In the genomic region with DNA sequence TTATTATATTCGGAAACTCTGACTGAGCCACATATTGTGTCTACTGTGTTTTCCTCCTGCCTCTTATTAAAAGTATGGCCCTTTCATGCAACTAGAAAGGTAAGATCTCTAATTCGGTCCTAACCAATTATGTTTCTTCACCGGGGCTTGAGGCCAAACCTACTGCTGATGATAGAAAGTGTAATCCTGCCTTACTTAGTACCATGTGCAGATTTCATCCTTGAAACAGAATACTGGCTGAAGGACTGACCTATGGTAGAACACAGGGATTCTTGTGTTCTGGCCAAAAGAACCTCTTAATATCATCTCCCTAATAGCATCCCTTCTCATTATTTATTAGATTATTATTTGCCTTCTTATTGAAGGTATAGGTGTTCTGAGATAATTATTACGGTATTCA, we compare ENCODE assay signal across 35 cellular contexts.
"Had no signal": no experiment of that assay in that cellular context is flagged by ENCODE, and none has a peak within 500 bp of the region (broad histone marks: within the 10 kb centered on the region; RNA-seq: fewer than 3 reads in every experiment).

No MANE protein-coding gene starts in this region.

- H3K9me3 ChIP-seq: adrenal gland, body of pancreas had no signal

- H3K27ac Mint-ChIP-seq: activated B cell treated with CpG ODN at 0.5 μM for 24 hours; activated CD4-positive, alpha-beta memory T cell treated with anti-CD3 and anti-CD28 coated beads for 36 hours; activated CD4-positive, alpha-beta T cell treated with anti-CD3 and anti-CD28 coated beads, Interleukin-2, amount 10 ng/mL, durations not matched to agents 24 days and 14 days; activated CD8-positive, alpha-beta T cell treated with anti-CD3 and anti-CD28 coated beads for 36 hours; activated naive CD4-positive, alpha-beta T cell treated with anti-CD3 and anti-CD28 coated beads, Interleukin-2, amount 10 ng/mL, durations not matched to agents 7 days and 5 days; activated naive CD4-positive, alpha-beta T cell treated with anti-CD3 and anti-CD28 coated beads, Interleukin-2, amount 50 U/mL, for 24 hours; activated naive CD8-positive, alpha-beta T cell; activated naive CD8-positive, alpha-beta T cell treated with anti-CD3 and anti-CD28 coated beads, Interleukin-2, amount 10 ng/mL, durations not matched to agents 7 days and 5 days; activated naive CD8-positive, alpha-beta T cell treated with anti-CD3 and anti-CD28 coated beads, Interleukin-2, amount 50 U/mL, for 24 hours; activated T-cell treated with anti-CD3 and anti-CD28 coated beads, Interleukin-2, amount 50 U/mL, for 72 hours; activated T-helper 2 cell treated with anti-CD3 and anti-CD28 coated beads, Interferon-gamma antibody, Interleukin-2, Interleukin-4, amounts not matched to agents 10 μg/mL and 5 μg/mL and 100 μg/mL, durations not matched to agents 14 hours and 24 hours and 36 hours; T-helper 1 cell treated with Interleukin-12 subunit alpha and Interleukin-12 subunit beta and Interleukin-4 antibody, amounts not matched to agents 30 μg/mL and 1 μg/mL, for 36 hours; T-helper 2 cell treated with Interferon-gamma antibody and Interleukin-4, amounts not matched to agents 5 μg/mL and 100 μg/mL, for 36 hours had no signal

- H3K27me3 ChIP-seq: adrenal gland, body of pancreas, brain microvascular endothelial cell, breast epithelium had no signal

- DNase-seq: activated B cell treated with CpG ODN at 0.5 μM for 24 hours; activated CD4-positive, alpha-beta memory T cell treated with anti-CD3 and anti-CD28 coated beads for 36 hours; activated CD4-positive, alpha-beta T cell treated with anti-CD3 and anti-CD28 coated beads for 4 hours; activated CD4-positive, alpha-beta T cell treated with anti-CD3 and anti-CD28 coated beads, Interleukin-2, amount 10 ng/mL, durations not matched to agents 24 days and 14 days; activated CD4-positive, alpha-beta T cell treated with anti-CD3 and anti-CD28 coated beads, Interleukin-2, amount 50 U/mL, for 1 hour; activated CD4-positive, alpha-beta T cell treated with anti-CD3 and anti-CD28 coated beads, Interleukin-2, amount 50 U/mL, for 4 hours; activated CD4-positive, CD25-positive, alpha-beta regulatory T cell treated with anti-CD3 and anti-CD28 coated beads, Interleukin-2, amount 50 U/mL, for 72 hours; activated CD8-positive, alpha-beta memory T cell treated with anti-CD3 and anti-CD28 coated beads, Interleukin-2, amount 50 U/mL, for 4 hours; activated CD8-positive, alpha-beta T cell treated with anti-CD3 and anti-CD28 coated beads for 36 hours; activated effector memory CD4-positive, alpha-beta T cell treated with Interleukin-2 at 50 U/mL for 16 hours; activated gamma-delta T cell; activated naive CD4-positive, alpha-beta T cell treated with anti-CD3 and anti-CD28 coated beads, Interleukin-2, amount 10 ng/mL, durations not matched to agents 7 days and 5 days; activated naive CD4-positive, alpha-beta T cell treated with Interleukin-2 at 50 U/mL for 16 hours; activated naive CD8-positive, alpha-beta T cell treated with anti-CD3 and anti-CD28 coated beads, Interleukin-2, amount 10 ng/mL, durations not matched to agents 7 days and 5 days; activated naive CD8-positive, alpha-beta T cell treated with anti-CD3 and anti-CD28 coated beads, Interleukin-2, amount 50 U/mL, for 24 hours; activated T-cell treated with anti-CD3 and anti-CD28 coated beads for 4 hours; activated T-cell treated with anti-CD3 and anti-CD28 coated beads, Interleukin-2, amount 50 U/mL, for 1 hour; activated T-cell treated with anti-CD3 and anti-CD28 coated beads, Interleukin-2, amount 50 U/mL, for 4 hours; activated T-cell treated with anti-CD3 and anti-CD28 coated beads, Interleukin-2, amount 50 U/mL, for 72 hours; adrenal gland; amniotic stem cell; aorta; body of pancreas; brain microvascular endothelial cell; central memory CD4-positive, alpha-beta T cell; T-helper 1 cell; T-helper 2 cell; T-helper 9 cell had no signal

- H3K27ac ChIP-seq: adrenal gland, body of pancreas, brain microvascular endothelial cell, breast epithelium, VCaP had no signal

- H3K27me3 Mint-ChIP-seq: activated B cell treated with CpG ODN at 0.5 μM for 24 hours; activated CD4-positive, alpha-beta memory T cell treated with anti-CD3 and anti-CD28 coated beads for 36 hours; activated CD4-positive, alpha-beta T cell treated with anti-CD3 and anti-CD28 coated beads, Interleukin-2, amount 10 ng/mL, durations not matched to agents 24 days and 14 days; activated CD8-positive, alpha-beta T cell treated with anti-CD3 and anti-CD28 coated beads for 36 hours; activated naive CD4-positive, alpha-beta T cell treated with anti-CD3 and anti-CD28 coated beads, Interleukin-2, amount 10 ng/mL, durations not matched to agents 7 days and 5 days; activated naive CD4-positive, alpha-beta T cell treated with anti-CD3 and anti-CD28 coated beads, Interleukin-2, amount 50 U/mL, for 24 hours; activated naive CD8-positive, alpha-beta T cell; activated naive CD8-positive, alpha-beta T cell treated with anti-CD3 and anti-CD28 coated beads, Interleukin-2, amount 10 ng/mL, durations not matched to agents 7 days and 5 days; activated naive CD8-positive, alpha-beta T cell treated with anti-CD3 and anti-CD28 coated beads, Interleukin-2, amount 50 U/mL, for 24 hours had no signal

- H3K9me3 Mint-ChIP-seq: activated B cell treated with CpG ODN at 0.5 μM for 24 hours; activated CD4-positive, alpha-beta T cell treated with anti-CD3 and anti-CD28 coated beads, Interleukin-2, amount 10 ng/mL, durations not matched to agents 24 days and 14 days; activated CD8-positive, alpha-beta T cell treated with anti-CD3 and anti-CD28 coated beads for 36 hours; activated naive CD4-positive, alpha-beta T cell treated with anti-CD3 and anti-CD28 coated beads, Interleukin-2, amount 10 ng/mL, durations not matched to agents 7 days and 5 days; activated T-cell treated with anti-CD3 and anti-CD28 coated beads, Interleukin-2, amount 50 U/mL, for 4 hours; activated T-cell treated with anti-CD3 and anti-CD28 coated beads, Interleukin-2, amount 50 U/mL, for 72 hours had no signal

- H3K4me3 ChIP-seq: adrenal gland, body of pancreas, breast epithelium had no signal

- H3K4me3 Mint-ChIP-seq: activated B cell treated with CpG ODN at 0.5 μM for 24 hours; activated CD4-positive, alpha-beta memory T cell treated with anti-CD3 and anti-CD28 coated beads for 36 hours; activated CD4-positive, alpha-beta T cell treated with anti-CD3 and anti-CD28 coated beads, Interleukin-2, amount 10 ng/mL, durations not matched to agents 24 days and 14 days; activated CD8-positive, alpha-beta T cell treated with anti-CD3 and anti-CD28 coated beads for 36 hours; activated naive CD4-positive, alpha-beta T cell treated with anti-CD3 and anti-CD28 coated beads, Interleukin-2, amount 10 ng/mL, durations not matched to agents 7 days and 5 days; activated naive CD4-positive, alpha-beta T cell treated with anti-CD3 and anti-CD28 coated beads, Interleukin-2, amount 50 U/mL, for 24 hours; activated naive CD8-positive, alpha-beta T cell; activated naive CD8-positive, alpha-beta T cell treated with anti-CD3 and anti-CD28 coated beads, Interleukin-2, amount 10 ng/mL, durations not matched to agents 7 days and 5 days; activated naive CD8-positive, alpha-beta T cell treated with anti-CD3 and anti-CD28 coated beads, Interleukin-2, amount 50 U/mL, for 24 hours; activated T-cell treated with anti-CD3 and anti-CD28 coated beads, Interleukin-2, amount 50 U/mL, for 4 hours; activated T-cell treated with anti-CD3 and anti-CD28 coated beads, Interleukin-2, amount 50 U/mL, for 72 hours; T-helper 1 cell treated with Interleukin-12 subunit alpha and Interleukin-12 subunit beta and Interleukin-4 antibody, amounts not matched to agents 30 μg/mL and 1 μg/mL, for 36 hours; T-helper 2 cell treated with Interferon-gamma antibody and Interleukin-4, amounts not matched to agents 5 μg/mL and 100 μg/mL, for 36 hours had no signal

- H3K36me3 ChIP-seq: adrenal gland, brain microvascular endothelial cell, breast epithelium had no signal

- ATAC-seq: activated CD8-positive, alpha-beta T cell treated with anti-CD3 and anti-CD28 coated beads for 36 hours; activated naive CD8-positive, alpha-beta T cell treated with anti-CD3 and anti-CD28 coated beads, Interleukin-2, amount 50 U/mL, for 24 hours; activated T-cell treated with anti-CD3 and anti-CD28 coated beads, Interleukin-2, amount 50 U/mL, for 4 hours; activated T-cell treated with anti-CD3 and anti-CD28 coated beads, Interleukin-2, amount 50 U/mL, for 72 hours; body of pancreas had no signal

- H3K4me1 ChIP-seq: adrenal gland, breast epithelium had no signal
